ENCODE assay signal across 9 cellular contexts in genomic region chr16:58022601-58023371, GRCh38. TPM values are rescaled to one million over a fixed set of nuclear protein-coding genes. Genes with fewer than 3 reads are reported as not detected.
DNase-seq lines count a peak whose midpoint lies in the region; ATAC-seq, FAIRE-seq and TF ChIP-seq lines count a peak whose summit lies in the region.
"Had no signal": no experiment of that assay in that cellular context is flagged by ENCODE, and none has a peak within 500 bp of the region (broad histone marks: within the 10 kb centered on the region; RNA-seq: fewer than 3 reads in every experiment).

No MANE protein-coding gene starts in this region.

- FAIRE-seq in small intestine (lab: Jason Lieb, UNC), result no peak
- FAIRE-seq in D721Med (lab: Jason Lieb, UNC), result no peak

- DNase-seq in HCEC 1CT (peak; percentile 62), SJCRH30 (peak; percentile 73 to 77), heart left ventricle (peak; percentile 80 to 89 (median 87)), small intestine (peak; percentile 37), left lobe of liver (ENCODE audit: low spot score) (no peak), D721Med (ENCODE audit: insufficient read length, low spot score) (no peak)
- DNase-seq in effector CD4-positive, alpha-beta T cell, result no peak

- H3K27me3 ChIP-seq in SJCRH30 (peaks cover 33% of the 10 kb centered on the region), heart left ventricle (peaks cover 0 to 22% (median 0%) of the 10 kb centered on the region in 9 donors), small intestine (ENCODE audit: control insufficient read depth in 2 of 2, insufficient read depth in 2 of 2, low read length in 2 of 2) (no peaks in the 10 kb centered on the region)

- H3K27ac ChIP-seq in SJCRH30, result no peak overlapping the region
- peak overlapping the region in 10 of 12 donors; percentile 19 to 78 (median 57) for H3K27ac ChIP-seq in heart left ventricle
- H3K27ac ChIP-seq in small intestine (ENCODE audit: low read depth in 1 of 2, low read length in 1 of 2), result peak overlapping the region in 1 of 2 donors; percentile 56

- peak; percentile 33 to 60 (median 42) for ATAC-seq in heart left ventricle
- ATAC-seq in HG03280 (IDR thresholded peaks at IDR 0.05; ENCODE audit: unreplicated experiment), result no peak
- ATAC-seq in left lobe of liver, result no peak

- 13 to 17% (median 13%) methylated on average over 16 to 18 of the region's 18 CpGs for WGBS in heart left ventricle, 4 donors
- 13 to 35% (median 21%) methylated on average over 18 of the region's 18 CpGs for WGBS in small intestine, 3 donors

- H3K9me3 ChIP-seq in SJCRH30 (replicated peaks) (no peaks in the 10 kb centered on the region), heart left ventricle (no peaks in the 10 kb centered on the region), small intestine (ENCODE audit: control insufficient read depth, low read depth) (no peaks in the 10 kb centered on the region)

- no peak overlapping the region for H3K4me3 ChIP-seq in SJCRH30
- H3K4me3 ChIP-seq in heart left ventricle, result peak overlapping the region in 2 of 12 donors; percentile 2 to 5
- no peak overlapping the region for H3K4me3 ChIP-seq in small intestine (ENCODE audit: low read depth in 1 of 2, low read length in 2 of 2)

- H3K4me1 ChIP-seq in SJCRH30 (peaks cover 26% of the 10 kb centered on the region), heart left ventricle (peaks cover 14 to 64% (median 46%) of the 10 kb centered on the region in 12 donors), small intestine (ENCODE audit: control insufficient read depth in 2 of 2, insufficient read depth in 1 of 2, low read depth in 1 of 2, low read length in 1 of 2) (peaks cover 2 to 4% of the 10 kb centered on the region in 2 donors)

- H3K36me3 ChIP-seq in SJCRH30 (no peaks in the 10 kb centered on the region), heart left ventricle (peaks cover 0 to 30% (median 13%) of the 10 kb centered on the region in 9 donors), small intestine (ENCODE audit: control insufficient read depth in 2 of 2, insufficient read depth in 2 of 2, low read length in 2 of 2) (peaks cover 0 to 5% of the 10 kb centered on the region in 2 donors)

- TF ChIP-seq CTCF in heart left ventricle (IDR thresholded peaks at IDR 0.05) (no peak), D721Med (IDR thresholded peaks at IDR 0.05; ENCODE audit: insufficient read depth, missing control alignments) (no peak)

- intact Hi-C loops in heart left ventricle (cut with DNase I), result loop anchor here in 7 of 10 donors (1.0 to 10.0 kb wide), 10 partner anchors 100 to 462 kb away; partner anchors contain the start of gene CSNK2A2 (in 3 of the 7)

- no peak for TF ChIP-seq POLR2A in heart left ventricle (IDR thresholded peaks at IDR 0.05)

RNA-seq across cellular contexts. Expression of gene MMP15, which starts 2.8 kb away (rescaled TPM):
- 3.5 and 3.9 TPM in 2 replicates for total RNA-seq in SJCRH30 (2014; rRNA removed; shearing (Covaris generic))
- total RNA-seq in heart left ventricle, result 10 to 100 TPM; 24.2 to 84.7 (median 60.9) TPM
- 10 to 100 TPM; 22.1 to 45.3 TPM for polyA plus RNA-seq in heart left ventricle
- polyA plus RNA-seq in small intestine, result 10 to 100 TPM; 38.2 to 67.3 (median 47.2) TPM
- 39.5 TPM for total RNA-seq in left lobe of liver

RNA-seq across cellular contexts. Expression of gene USB1, which starts 21.6 kb away (rescaled TPM):
- total RNA-seq in SJCRH30 (2014; rRNA removed; shearing (Covaris generic)), result 20.4 and 21.1 TPM in 2 replicates
- total RNA-seq in heart left ventricle, result 10 to 100 TPM; 20.3 to 61.9 (median 34.4) TPM
- 10 to 100 TPM; 25.5 to 60.7 TPM for polyA plus RNA-seq in heart left ventricle
- polyA plus RNA-seq in small intestine, result 10 to 100 TPM; 21.7 to 26.5 (median 26.2) TPM
- total RNA-seq in left lobe of liver, result 28.4 TPM

RNA-seq across cellular contexts. Expression of gene ZNF319, which starts 22.3 kb away (rescaled TPM):
- 5.6 and 5.7 TPM in 2 replicates for total RNA-seq in SJCRH30 (2014; rRNA removed; shearing (Covaris generic))
- 10 to 100 TPM in 1 of 9 donors, 1 to 10 TPM in 8; 6.8 to 10.5 (median 8.6) TPM for total RNA-seq in heart left ventricle
- 1 to 10 TPM; 5.6 to 5.8 TPM for polyA plus RNA-seq in heart left ventricle
- polyA plus RNA-seq in small intestine, result 1 to 10 TPM; 2.2 to 4.0 (median 2.4) TPM
- 3.6 TPM for total RNA-seq in left lobe of liver

RNA-seq across cellular contexts. Expression of gene CNGB1, which starts 51.9 kb away (rescaled TPM):
- total RNA-seq in SJCRH30 (2014; rRNA removed; shearing (Covaris generic)), result not detected in 2 replicates
- total RNA-seq in heart left ventricle (not detected), left lobe of liver (not detected)
- polyA plus RNA-seq in heart left ventricle (not detected), small intestine (1 to 10 TPM in 1 of 3 donors, not detected in 2; 1.7 TPM)
- total RNA-seq: glomerular endothelial cell had no signal

Comparison
In these comparisons a context has a peak if more than half of its experiments do, and no peak if none do; other contexts are left out.
1. DNase-seq: peak in HCEC 1CT (single experiment), SJCRH30 (2 of 2), heart left ventricle (5 of 5) and small intestine (single experiment); none in effector CD4-positive, alpha-beta T cell (single experiment), left lobe of liver (single experiment) and D721Med (single experiment).
2. ATAC-seq: peak in heart left ventricle (4 of 4); none in HG03280 (single experiment) and left lobe of liver (single experiment).